Comparison of ENCODE assay signal across 1 cellular context in genomic region chr17:73312887-73313286, GRCh38.
A peak's percentile ranks its signal among the peaks of the same experiment; 100 is the strongest.
TF ChIP-seq lines count a peak whose summit lies in the region.

No MANE protein-coding gene starts in this region.

TF ChIP-seq in HEK293, 187 proteins besides CTCF, POLR2A, EP300 and RAD21:
- TF ChIP-seq ZNF335 (tag by site-specific recombination; conservative IDR thresholded peaks at IDR 0.05): peak; percentile 87
